In the genomic region with DNA sequence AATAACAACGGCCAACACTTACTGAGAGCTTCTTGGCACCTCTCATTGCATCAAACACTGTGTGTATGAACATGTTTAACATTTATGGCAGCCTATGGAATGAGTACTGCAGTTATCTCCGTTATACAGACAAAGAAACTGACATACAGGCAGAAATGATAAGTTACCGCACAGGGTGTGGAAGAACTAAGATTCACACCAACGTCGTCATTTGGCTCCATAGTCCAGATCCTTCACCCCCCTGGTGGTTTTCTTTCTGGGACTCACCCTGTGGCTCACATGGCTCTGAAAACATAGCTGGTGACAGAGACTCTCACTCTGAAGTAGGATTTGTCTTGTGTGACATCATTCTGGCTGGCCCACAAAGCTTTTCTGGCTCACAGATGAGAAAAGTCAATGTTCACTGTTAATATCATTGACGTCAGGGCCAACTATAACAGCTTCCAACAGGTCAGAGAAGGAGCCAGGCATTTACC, we compare ENCODE assay signal across 27 cellular contexts.
DNase-seq lines count a peak whose midpoint lies in the region; ATAC-seq, FAIRE-seq and TF ChIP-seq lines count a peak whose summit lies in the region.
"Had no signal": no experiment of that assay in that cellular context is flagged by ENCODE, and none has a peak within 500 bp of the region (broad histone marks: within the 10 kb centered on the region; RNA-seq: fewer than 3 reads in every experiment).

No MANE protein-coding gene starts in this region.

- H3K4me2 ChIP-seq in K562 (ENCODE audit: insufficient read depth, low read length): peak overlapping the region; percentile 60
- H3K4me2 ChIP-seq: A549, BLaER1 had no signal

- intact Hi-C loops in K562 (cut with micrococcal nuclease): loop anchor here (5.0 to 10.0 kb wide), 3 partner anchors 101 to 619 kb away; partner anchors contain the start of gene TRIM13
- intact Hi-C loops in lower lobe of right lung (cut with DNase I): no loop called here
- intact Hi-C loops in head of caudate nucleus (cut with DNase I): no loop called here

- peak overlapping the region; percentile 75 for H2AFZ ChIP-seq in K562 (ENCODE audit: low read depth, low read length)

- H3K36me3 ChIP-seq in K562 (ENCODE audit: control insufficient read depth, insufficient read depth, low read length) (no peaks in the 10 kb centered on the region), lower lobe of right lung (no peaks in the 10 kb centered on the region)
- H3K36me3 ChIP-seq: BLaER1, vagina had no signal

- BruUV-seq in K562 (replicated peaks; lab: Mats Ljungman, UMichigan): no TSS peak

- CTCF ChIA-PET in K562 (lab: Yijun Ruan, JAX; ENCODE audit: low intra/inter-chr PET ratio): no interaction called here

- H3K27me3 ChIP-seq in K562 (ENCODE audit: control insufficient read depth in 2 of 2, insufficient read depth in 2 of 2, low read length in 2 of 2) (no peaks in the 10 kb centered on the region), lower lobe of right lung (ENCODE audit: low read depth) (no peaks in the 10 kb centered on the region)
- H3K27me3 ChIP-seq: BLaER1, vagina had no signal

- H3K4me1 ChIP-seq in K562 (replicated peaks in 1 of 2; ENCODE audit: control insufficient read depth in 2 of 2, insufficient read depth in 2 of 2, low read length in 2 of 2) (peaks cover 3 to 36% of the 10 kb centered on the region in 2 experiments; a peak in 3 of 5 replicates), lower lobe of right lung (no peaks in the 10 kb centered on the region)

- peak overlapping the region in 1 of 2 experiments; percentile 52; a peak in 2 of 4 replicates for H3K9ac ChIP-seq in K562 (ENCODE audit: insufficient read depth in 1 of 2, low read depth in 2 of 2, low read length in 2 of 2)
- H3K9ac ChIP-seq: BLaER1 had no signal

- DNase-seq in AG08395 (ENCODE audit: low spot score) (peak; percentile 8), NCI-H460 (ENCODE audit: extremely low read depth, low read depth) (peak; percentile 93), K562 (ENCODE audit: extremely low read depth in 1 of 4, low spot score in 3 of 4) (peak; percentile 61 to 89 (median 76)), inferior parietal cortex (ENCODE audit: extremely low spot score) (peak; percentile 11), lower lobe of right lung (no peak), head of caudate nucleus (no peak)
- DNase-seq: activated CD8-positive, alpha-beta memory T cell treated with anti-CD3 and anti-CD28 coated beads for 24 hours; activated gamma-delta T cell; cerebellar nuclear complex; DMS53; H9; KBM-7; MM.1S; naive B cell; NCI-H1417 treated with DMSO at 0.1 percent for 48 hours; NCI-H2081; NCI-H345; NCI-H774; occipital lobe; RPMI8226 had no signal

- in situ Hi-C loops in K562 (cut with MboI): no loop called here

- no peak for TF ChIP-seq POLR2A in K562 (conservative IDR thresholded peaks at IDR 0.05)

- ATAC-seq in K562 (peak; percentile 98), GM19023 (IDR thresholded peaks at IDR 0.05; ENCODE audit: unreplicated experiment) (no peak), lower lobe of right lung (no peak), GM18517 (IDR thresholded peaks at IDR 0.05; ENCODE audit: unreplicated experiment) (no peak)
- ATAC-seq: A549, left lobe of liver had no signal

- POLR2A ChIA-PET in K562 (lab: Yijun Ruan, JAX): interaction anchor here (0.5 to 1.0 kb wide), 3 partner anchors 79 to 452 kb away, joined by 3 to 7 read pairs (median 3); no protein-coding TSS in a partner anchor

- H3K9me1 ChIP-seq in K562 (ENCODE audit: control insufficient read depth, insufficient read depth, low read length): no peaks in the 10 kb centered on the region

- TF ChIP-seq RAD21 in K562 (CRISPR knock-in tag; conservative IDR thresholded peaks at IDR 0.05 in 1 of 2, IDR thresholded peaks at IDR 0.05 in 1 of 2): peak in 1 of 2 experiments; percentile 23; a peak in 1 of 4 replicates

- peak; percentile 19 to 38 (median 25); a peak in 3 of 6 replicates for TF ChIP-seq CTCF in K562 (IDR thresholded peaks at IDR 0.05 in 2 of 3, conservative IDR thresholded peaks at IDR 0.05 in 1 of 3; ENCODE audit: insufficient read depth in 2 of 3, low read depth in 1 of 3, low read length in 3 of 3)
- TF ChIP-seq CTCF in lower lobe of right lung (IDR thresholded peaks at IDR 0.05): no peak

- peak overlapping the region; percentile 80 for H3K27ac ChIP-seq in K562 (ENCODE audit: extremely low read depth, low read depth, low read length)
- H3K27ac ChIP-seq in lower lobe of right lung: no peak overlapping the region
- H3K27ac ChIP-seq: A549, BLaER1, SK-N-MC, vagina had no signal

- 0% methylated on average over 6 of the region's 6 CpGs for WGBS in K562 (ENCODE audit: insufficient coverage, low coverage, missing lambda C conversion rate)

- peak; percentile 99 for FAIRE-seq in K562 (lab: Jason Lieb, UNC)
- FAIRE-seq: A549 had no signal

- no peaks in the 10 kb centered on the region for H4K20me1 ChIP-seq in K562 (replicated peaks; ENCODE audit: control insufficient read depth, insufficient read depth, low read length)
- H4K20me1 ChIP-seq: BLaER1 had no signal

- no peaks in the 10 kb centered on the region for H3K9me3 ChIP-seq in K562 (replicated peaks; ENCODE audit: control insufficient read depth, insufficient read depth, low read depth, low read length)
- no peaks in the 10 kb centered on the region for H3K9me3 ChIP-seq in lower lobe of right lung
- H3K9me3 ChIP-seq: A549, BLaER1, vagina had no signal

- no peak overlapping the region for H3K4me3 ChIP-seq in K562
- no peak overlapping the region for H3K4me3 ChIP-seq in lower lobe of right lung
- H3K4me3 ChIP-seq: A549, BLaER1, SK-N-MC, vagina had no signal

- TF ChIP-seq EP300 in K562 (IDR thresholded peaks at IDR 0.05; ENCODE audit: low read length): peak; percentile 92

- no peaks in the 10 kb centered on the region for H3K79me2 ChIP-seq in K562 (ENCODE audit: control insufficient read depth, insufficient read depth, low read length)

TF ChIP-seq in K562, 482 proteins besides CTCF, POLR2A, EP300 and RAD21 (continues in another document):
- peak; percentile 66; the same call in 1 of the 2 replicates for TF ChIP-seq DMBX1 (CRISPR knock-in tag; IDR thresholded peaks at IDR 0.05; ENCODE audit: borderline replicate concordance)
- no peak for TF ChIP-seq KAT2B (IDR thresholded peaks at IDR 0.05; ENCODE audit: low read depth, low read length)
- TF ChIP-seq MTA3 (IDR thresholded peaks at IDR 0.05; ENCODE audit: borderline replicate concordance): peak; percentile 80
- no peak for TF ChIP-seq RFX5 (IDR thresholded peaks at IDR 0.05; ENCODE audit: low read depth, low read length)
- no peak for TF ChIP-seq CCAR2 (IDR thresholded peaks at IDR 0.05; ENCODE audit: low read depth, low read length)
- TF ChIP-seq NR2C2 (CRISPR knock-in tag; IDR thresholded peaks at IDR 0.05): no peak
- no peak for TF ChIP-seq NR2C2 (tag; IDR thresholded peaks at IDR 0.05)
- TF ChIP-seq ZBTB12 (CRISPR knock-in tag; IDR thresholded peaks at IDR 0.05): peak; percentile 59
- peak; percentile 47 for TF ChIP-seq ADNP (tag; IDR thresholded peaks at IDR 0.05)
- TF ChIP-seq ZNF512 (tag; IDR thresholded peaks at IDR 0.05): no peak
- TF ChIP-seq ZNF311 (CRISPR knock-in tag; IDR thresholded peaks at IDR 0.05): no peak
- no peak for TF ChIP-seq IFI16 (CRISPR knock-in tag; IDR thresholded peaks at IDR 0.05)
- TF ChIP-seq PBX2 (CRISPR knock-in tag; IDR thresholded peaks at IDR 0.05; ENCODE audit: low read depth): no peak
- peak; percentile 67 for TF ChIP-seq PBX2 (tag; conservative IDR thresholded peaks at IDR 0.05; ENCODE audit: low read depth)
- TF ChIP-seq POLR3G (IDR thresholded peaks at IDR 0.05; ENCODE audit: extremely low read depth, insufficient read length, insufficient replicate concordance): no peak
- TF ChIP-seq PML (IDR thresholded peaks at IDR 0.05; ENCODE audit: low read length): peak; percentile 92

Comparison
In these comparisons a context has a peak if more than half of its experiments do, and no peak if none do; other contexts are left out.
1. DNase-seq: peak in AG08395 (single experiment), NCI-H460 (single experiment), K562 (4 of 4) and inferior parietal cortex (single experiment); none in lower lobe of right lung (single experiment) and head of caudate nucleus (0 of 42).